ENCODE assay signal across 14 cellular contexts in the genomic region with DNA sequence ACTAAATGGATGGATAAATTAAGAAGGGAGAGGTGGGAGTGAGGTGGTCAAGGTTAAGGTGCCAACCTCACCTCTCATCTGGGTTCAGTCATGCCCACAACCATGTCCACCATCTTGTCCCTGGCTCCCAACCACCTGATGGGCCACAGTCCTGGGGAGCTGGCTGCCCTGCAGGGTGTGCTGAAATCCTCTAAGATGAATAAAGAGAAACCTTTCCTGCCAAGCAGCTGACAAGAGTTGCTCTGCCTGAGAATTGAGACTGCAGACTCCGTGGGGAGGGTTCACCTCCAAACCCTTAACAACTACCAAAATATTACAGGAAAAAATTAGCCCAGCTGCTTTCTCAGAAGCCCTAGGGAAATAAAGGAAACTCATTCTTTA. TPM values are rescaled to one million over a fixed set of nuclear protein-coding genes. Genes with fewer than 3 reads are reported as not detected.
A peak's percentile ranks its signal among the peaks of the same experiment; 100 is the strongest.
DNase-seq lines count a peak whose midpoint lies in the region; ATAC-seq and TF ChIP-seq lines count a peak whose summit lies in the region.
"Had no signal": no experiment of that assay in that cellular context is flagged by ENCODE, and none has a peak within 500 bp of the region (broad histone marks: within the 10 kb centered on the region; RNA-seq: fewer than 3 reads in every experiment).

No MANE protein-coding gene starts in this region.

- H3K4me3 ChIP-seq in HL-60 (replicated peaks; ENCODE audit: insufficient read depth, low read length) = no peak overlapping the region
- H3K4me3 ChIP-seq in ectodermal cell (ENCODE audit: insufficient read depth, low read depth, low read length) = no peak overlapping the region

- CTCF ChIA-PET in CD4-positive, alpha-beta T cell (lab: Charles Lee) = interaction anchor here (1.3 to 2.7 kb wide), 2 partner anchors 13 to 19 kb away, joined by 7 to 12 read pairs; no protein-coding TSS in a partner anchor

- H3K27ac ChIP-seq in CD4-positive, alpha-beta T cell (ENCODE audit: low read depth, low read length) = no peak overlapping the region
- H3K27ac ChIP-seq in HL-60 (replicated peaks) (peak overlapping the region; percentile 39), ectodermal cell (ENCODE audit: insufficient read depth, low read depth, low read length, poor library complexity, severe bottlenecking) (peak overlapping the region; percentile 1)

- TF ChIP-seq CTCF in CD4-positive, alpha-beta T cell (IDR thresholded peaks at IDR 0.05) = no peak
- TF ChIP-seq CTCF in HL-60 (IDR thresholded peaks at IDR 0.05; ENCODE audit: insufficient read depth, low read length) (no peak), progenitor cell of endocrine pancreas (IDR thresholded peaks at IDR 0.05; ENCODE audit: unreplicated experiment) (no peak), omental fat pad (IDR thresholded peaks at IDR 0.05) (no peak)

- H3K36me3 ChIP-seq in ectodermal cell (ENCODE audit: control insufficient read depth, insufficient read depth, low read length) = no peaks in the 10 kb centered on the region

- no peaks in the 10 kb centered on the region for H3K9me3 Mint-ChIP-seq in CD4-positive, alpha-beta T cell
- H3K9me3 Mint-ChIP-seq in progenitor cell of endocrine pancreas (ENCODE audit: low read depth) = no peaks in the 10 kb centered on the region
- H3K9me3 Mint-ChIP-seq: CD8-positive, alpha-beta memory T cell had no signal

- no peak for ATAC-seq in CD4-positive, alpha-beta T cell (ENCODE audit: poor library complexity)
- ATAC-seq in omental fat pad (ENCODE audit: low FRiP score) = no peak

- POLR2A ChIA-PET in CD4-positive, alpha-beta T cell (lab: Charles Lee) = interaction anchor here (0.6 to 1.3 kb wide), 2 partner anchors 12 to 132 kb away, joined by 3 to 6 read pairs; no protein-coding TSS in a partner anchor

- H3K27me3 Mint-ChIP-seq in CD4-positive, alpha-beta T cell = no peaks in the 10 kb centered on the region
- H3K27me3 Mint-ChIP-seq in progenitor cell of endocrine pancreas = peaks cover 10% of the 10 kb centered on the region

- no peak overlapping the region for H3K4me3 Mint-ChIP-seq in CD4-positive, alpha-beta T cell
- no peak overlapping the region for H3K4me3 Mint-ChIP-seq in progenitor cell of endocrine pancreas (ENCODE audit: low read depth)

- no peaks in the 10 kb centered on the region for H3K36me3 Mint-ChIP-seq in CD4-positive, alpha-beta T cell (ENCODE audit: low read depth)
- no peaks in the 10 kb centered on the region for H3K36me3 Mint-ChIP-seq in progenitor cell of endocrine pancreas (ENCODE audit: insufficient read depth)
- H3K36me3 Mint-ChIP-seq: CD8-positive, alpha-beta memory T cell had no signal

- intact Hi-C loops in CD4-positive, alpha-beta T cell (cut with DNase I, micrococcal nuclease) = no loop called here

- peak overlapping the region; percentile 11 for H3K27ac Mint-ChIP-seq in CD4-positive, alpha-beta T cell
- peak overlapping the region; percentile 20 for H3K27ac Mint-ChIP-seq in progenitor cell of endocrine pancreas

- no peak for DNase-seq in CD4-positive, alpha-beta T cell
- DNase-seq in HL-60 (ENCODE audit: low read depth in 1 of 2, low spot score in 1 of 2) (no peak), progenitor cell of endocrine pancreas (ENCODE audit: low spot score, unreplicated experiment) (no peak), Ammon's horn (ENCODE audit: low spot score) (no peak), omental fat pad (ENCODE audit: low spot score) (no peak)
- no peak for DNase-seq in stimulated activated naive CD4-positive, alpha-beta T cell (lab: John Stamatoyannopoulos, UW)
- DNase-seq: activated CD4-positive, alpha-beta T cell treated with anti-CD3 and anti-CD28 coated beads, Interleukin-2, amount 50 U/mL, for 1 hour; CD8-positive, alpha-beta memory T cell; NCI-H1092; retina; stimulated activated CD4-positive, alpha-beta T cell treated with anti-CD3 and anti-CD28 coated beads, Interleukin-4, amount 100 ng/mL, for 4 hours had no signal

- 52 to 62% methylated on average over 1 of the region's 1 CpG for WGBS in ectodermal cell, 2 experiments

- H3K27me3 ChIP-seq in CD4-positive, alpha-beta T cell (ENCODE audit: control insufficient read depth, insufficient read depth, low read length) = no peaks in the 10 kb centered on the region
- no peaks in the 10 kb centered on the region for H3K27me3 ChIP-seq in HL-60 (ENCODE audit: insufficient read depth, poor library complexity, severe bottlenecking)
- H3K27me3 ChIP-seq in ectodermal cell (ENCODE audit: control insufficient read depth, insufficient read depth, low read length, poor library complexity, severe bottlenecking) = no peaks in the 10 kb centered on the region

- peaks cover 19% of the 10 kb centered on the region for H3K4me1 ChIP-seq in ectodermal cell (ENCODE audit: control insufficient read depth, insufficient read depth, low read length)

- H3K4me1 Mint-ChIP-seq in CD4-positive, alpha-beta T cell (ENCODE audit: low read depth) = peaks cover 18% of the 10 kb centered on the region
- H3K4me1 Mint-ChIP-seq in progenitor cell of endocrine pancreas (ENCODE audit: low read depth) = peaks cover 18% of the 10 kb centered on the region

- H3K9me3 ChIP-seq in CD4-positive, alpha-beta T cell (ENCODE audit: control insufficient read depth, low read length) = no peaks in the 10 kb centered on the region
- H3K9me3 ChIP-seq in ectodermal cell (ENCODE audit: control insufficient read depth, low read length) = no peaks in the 10 kb centered on the region

RNA-seq across cellular contexts. Expression of gene FGR, which starts 15.2 kb away (rescaled TPM):
- 1 to 10 TPM; 3.0 to 3.2 TPM for total RNA-seq in CD4-positive, alpha-beta T cell
- not detected for polyA plus RNA-seq in ectodermal cell (2013, experiment 1 of 4)
- polyA plus RNA-seq in ectodermal cell (2013, experiment 2 of 4) = not detected
- not detected for polyA plus RNA-seq in ectodermal cell (2013, experiment 3 of 4)
- polyA plus RNA-seq in ectodermal cell (2013, experiment 4 of 4) = not detected
- total RNA-seq in progenitor cell of endocrine pancreas = not detected in 2 replicates
- total RNA-seq in omental fat pad = 100 to 1,000 TPM in 2 of 4 donors, 10 to 100 TPM in 2; 18.8 to 131 (median 77.6) TPM
- total RNA-seq: chondrocyte, HT1080 had no signal

RNA-seq across cellular contexts. Expression of gene IFI6, which starts 21.9 kb away (rescaled TPM):
- 10 to 100 TPM; 33.6 to 36.2 TPM for total RNA-seq in CD4-positive, alpha-beta T cell
- 43.7 TPM for polyA plus RNA-seq in ectodermal cell (2013, experiment 1 of 4)
- 27.6 TPM for polyA plus RNA-seq in ectodermal cell (2013, experiment 2 of 4)
- 35.9 TPM for polyA plus RNA-seq in ectodermal cell (2013, experiment 3 of 4)
- 36.1 TPM for polyA plus RNA-seq in ectodermal cell (2013, experiment 4 of 4)
- total RNA-seq in progenitor cell of endocrine pancreas (4.4 and 5.7 TPM in 2 replicates), omental fat pad (10 to 100 TPM; 28.2 to 88.4 (median 69.6) TPM)

RNA-seq across cellular contexts. Expression of gene AHDC1, which starts 46.2 kb away (rescaled TPM):
- total RNA-seq in CD4-positive, alpha-beta T cell = 10 to 100 TPM; 20.8 to 22.9 TPM
- 90.4 TPM for polyA plus RNA-seq in ectodermal cell (2013, experiment 1 of 4)
- 114 TPM for polyA plus RNA-seq in ectodermal cell (2013, experiment 2 of 4)
- polyA plus RNA-seq in ectodermal cell (2013, experiment 3 of 4) = 75.5 TPM
- polyA plus RNA-seq in ectodermal cell (2013, experiment 4 of 4) = 88.7 TPM
- total RNA-seq in progenitor cell of endocrine pancreas (53.3 and 56.3 TPM in 2 replicates), omental fat pad (10 to 100 TPM in 1 of 4 donors, 1 to 10 TPM in 3; 7.5 to 12.9 (median 8.2) TPM)

Comparison
In these comparisons a context has a peak if more than half of its experiments do, and no peak if none do; other contexts are left out.
1. RNA of gene FGR, which starts 15.2 kb away (total RNA-seq): 18.8 to 131 TPM in omental fat pad; 3.0 to 3.2 TPM in CD4-positive, alpha-beta T cell and not detected in progenitor cell of endocrine pancreas; every median in the first group is over 4 times any median in the second.